Comparison of ENCODE assay signal across 8 cellular contexts in genomic region chr17:16215273-16215964, GRCh38. TPM values are rescaled to one million over a fixed set of nuclear protein-coding genes. Genes with fewer than 3 reads are reported as not detected.
DNase-seq lines count a peak whose midpoint lies in the region; ATAC-seq and TF ChIP-seq lines count a peak whose summit lies in the region.

TSS of gene NCOR1 (minus strand) at chr17:16215534. CDS start at chr17:16194569, 20,965 bp downstream.

- peak within 1 kb of the TSS; percentile 86 for H3K27ac Mint-ChIP-seq in endothelial cell (ENCODE audit: unreplicated experiment)

- peaks cover 3% of the 10 kb centered on the region for H3K27me3 Mint-ChIP-seq in endothelial cell (ENCODE audit: unreplicated experiment)

- H3K36me3 Mint-ChIP-seq in endothelial cell (ENCODE audit: low read depth, unreplicated experiment): no peaks in the 10 kb centered on the region

- H3K79me2 ChIP-seq in OCI-LY1 (ENCODE audit: insufficient read depth, low read length): peaks cover 71% of the 10 kb centered on the region

- H3K27me3 ChIP-seq in HUES64 (ENCODE audit: insufficient read depth, low read length) (no peaks in the 10 kb centered on the region), OCI-LY1 (ENCODE audit: insufficient read depth, low read length) (no peaks in the 10 kb centered on the region)

- H3K4me1 Mint-ChIP-seq in endothelial cell (ENCODE audit: unreplicated experiment): peaks cover 26% of the 10 kb centered on the region

- DNase-seq in DMS 273 (lab: John Stamatoyannopoulos, UW; ENCODE audit: unreplicated experiment): peak; percentile 96
- peak; percentile 88 for DNase-seq in activated CD8-positive, alpha-beta memory T cell treated with anti-CD3 and anti-CD28 coated beads, Interleukin-2, amount 50 U/mL, for 4 hours
- peak; percentile 94 for DNase-seq in endothelial cell (ENCODE audit: low spot score)
- peak; percentile 94 for DNase-seq in midbrain (lab: John Stamatoyannopoulos, UW)
- peak; percentile 87 to 88 for DNase-seq in stimulated activated CD8-positive, alpha-beta memory T cell treated with anti-CD3 and anti-CD28 coated beads, Interleukin-15, amount 100 ng/mL, for 48 hours (ENCODE audit: low read depth in 2 of 2)

- H2AFZ ChIP-seq in OCI-LY1 (ENCODE audit: low read length): no peak within 1 kb of the TSS

- peaks cover 18% of the 10 kb centered on the region; the same call in 1 of the 2 replicates for H3K4me1 ChIP-seq in HUES64 (ENCODE audit: insufficient read depth, low read length)
- H3K4me1 ChIP-seq in OCI-LY1 (ENCODE audit: insufficient read depth, low read length, severe bottlenecking): peaks cover 51% of the 10 kb centered on the region

- H4K20me1 ChIP-seq in OCI-LY1 (ENCODE audit: insufficient read depth, low read length): no peaks in the 10 kb centered on the region

- WGBS in HUES64: under 1% methylated on average over 82 of the region's 82 CpGs

- H3K4me3 Mint-ChIP-seq in endothelial cell (ENCODE audit: unreplicated experiment): peak within 1 kb of the TSS; percentile 94

- no peaks in the 10 kb centered on the region for H3F3A ChIP-seq in OCI-LY1 (ENCODE audit: insufficient read depth, low read length)

- peak; percentile 71 for ATAC-seq in GM21447 (IDR thresholded peaks at IDR 0.05; ENCODE audit: unreplicated experiment)

- no peaks in the 10 kb centered on the region for H3K9me3 ChIP-seq in HUES64 (ENCODE audit: insufficient read depth, low read depth, low read length)
- no peaks in the 10 kb centered on the region for H3K9me3 ChIP-seq in OCI-LY1 (ENCODE audit: low read length)

- H3K4me2 ChIP-seq in OCI-LY1 (ENCODE audit: low read length): peak within 1 kb of the TSS; percentile 97

- no peaks in the 10 kb centered on the region for H3K9me2 ChIP-seq in OCI-LY1 (ENCODE audit: low read depth, low read length)

- H3K27ac ChIP-seq in HUES64 (ENCODE audit: low read depth, low read length) (peak within 1 kb of the TSS; percentile 99), OCI-LY1 (ENCODE audit: low read depth, low read length, poor library complexity, severe bottlenecking) (peak within 1 kb of the TSS; percentile 88)

- peak within 1 kb of the TSS; percentile 97 for H3K9ac ChIP-seq in HUES64 (ENCODE audit: low read depth, low read length)
- H3K9ac ChIP-seq in OCI-LY1 (ENCODE audit: low read length): peak within 1 kb of the TSS; percentile 81

- TF ChIP-seq CTCF in OCI-LY1 (IDR thresholded peaks at IDR 0.05; ENCODE audit: low read length): no peak
- TF ChIP-seq CTCF in endothelial cell (IDR thresholded peaks at IDR 0.05; ENCODE audit: unreplicated experiment): no peak

- H3K9me3 Mint-ChIP-seq in endothelial cell (ENCODE audit: unreplicated experiment): no peaks in the 10 kb centered on the region

- H3K36me3 ChIP-seq in HUES64 (ENCODE audit: insufficient read depth, low read length) (no peaks in the 10 kb centered on the region; the same call in 1 of the 2 replicates), OCI-LY1 (ENCODE audit: insufficient read depth, low read length) (peaks cover 6% of the 10 kb centered on the region; the same call in 1 of the 2 replicates)

- H3K4me3 ChIP-seq in HUES64 (ENCODE audit: low read length) (peak within 1 kb of the TSS; percentile 83), OCI-LY1 (ENCODE audit: low read depth, low read length, poor library complexity, severe bottlenecking) (peak within 1 kb of the TSS; percentile 84)

RNA-seq across cellular contexts. Expression of gene NCOR1, which starts in this region (rescaled TPM):
- polyA plus RNA-seq in HUES64 (2013, experiment 1 of 2): 67.8 TPM
- 68.0 TPM for polyA plus RNA-seq in HUES64 (2013, experiment 2 of 2)
- total RNA-seq in endothelial cell (ENCODE audit: unreplicated experiment): 104 TPM

Comparison
In these comparisons a context has a peak if more than half of its experiments do, and no peak if none do; other contexts are left out.
1. Peak in every context shown above with its lines: DNase-seq, ATAC-seq, H3K4me3 ChIP-seq and H3K27ac ChIP-seq.